1 cellular context compared by ENCODE assay signal in genomic region chr2:101982630-101983029, GRCh38.
TF ChIP-seq lines count a peak whose summit lies in the region.

No MANE protein-coding gene starts in this region.

TF ChIP-seq in Ishikawa, 13 proteins besides CTCF, POLR2A, EP300 and RAD21 (continued from another document):
- TF ChIP-seq, protein P1, sequence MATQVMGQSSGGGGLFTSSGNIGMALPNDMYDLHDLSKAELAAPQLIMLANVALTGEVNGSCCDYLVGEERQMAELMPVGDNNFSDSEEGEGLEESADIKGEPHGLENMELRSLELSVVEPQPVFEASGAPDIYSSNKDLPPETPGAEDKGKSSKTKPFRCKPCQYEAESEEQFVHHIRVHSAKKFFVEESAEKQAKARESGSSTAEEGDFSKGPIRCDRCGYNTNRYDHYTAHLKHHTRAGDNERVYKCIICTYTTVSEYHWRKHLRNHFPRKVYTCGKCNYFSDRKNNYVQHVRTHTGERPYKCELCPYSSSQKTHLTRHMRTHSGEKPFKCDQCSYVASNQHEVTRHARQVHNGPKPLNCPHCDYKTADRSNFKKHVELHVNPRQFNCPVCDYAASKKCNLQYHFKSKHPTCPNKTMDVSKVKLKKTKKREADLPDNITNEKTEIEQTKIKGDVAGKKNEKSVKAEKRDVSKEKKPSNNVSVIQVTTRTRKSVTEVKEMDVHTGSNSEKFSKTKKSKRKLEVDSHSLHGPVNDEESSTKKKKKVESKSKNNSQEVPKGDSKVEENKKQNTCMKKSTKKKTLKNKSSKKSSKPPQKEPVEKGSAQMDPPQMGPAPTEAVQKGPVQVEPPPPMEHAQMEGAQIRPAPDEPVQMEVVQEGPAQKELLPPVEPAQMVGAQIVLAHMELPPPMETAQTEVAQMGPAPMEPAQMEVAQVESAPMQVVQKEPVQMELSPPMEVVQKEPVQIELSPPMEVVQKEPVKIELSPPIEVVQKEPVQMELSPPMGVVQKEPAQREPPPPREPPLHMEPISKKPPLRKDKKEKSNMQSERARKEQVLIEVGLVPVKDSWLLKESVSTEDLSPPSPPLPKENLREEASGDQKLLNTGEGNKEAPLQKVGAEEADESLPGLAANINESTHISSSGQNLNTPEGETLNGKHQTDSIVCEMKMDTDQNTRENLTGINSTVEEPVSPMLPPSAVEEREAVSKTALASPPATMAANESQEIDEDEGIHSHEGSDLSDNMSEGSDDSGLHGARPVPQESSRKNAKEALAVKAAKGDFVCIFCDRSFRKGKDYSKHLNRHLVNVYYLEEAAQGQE (IDR thresholded peaks at IDR 0.05; ENCODE audit: low read depth), result peak; percentile 63
- no peak for TF ChIP-seq TCF12 (IDR thresholded peaks at IDR 0.05; ENCODE audit: low read depth)
